ENCODE assay signal across 27 cellular contexts in the genomic region with DNA sequence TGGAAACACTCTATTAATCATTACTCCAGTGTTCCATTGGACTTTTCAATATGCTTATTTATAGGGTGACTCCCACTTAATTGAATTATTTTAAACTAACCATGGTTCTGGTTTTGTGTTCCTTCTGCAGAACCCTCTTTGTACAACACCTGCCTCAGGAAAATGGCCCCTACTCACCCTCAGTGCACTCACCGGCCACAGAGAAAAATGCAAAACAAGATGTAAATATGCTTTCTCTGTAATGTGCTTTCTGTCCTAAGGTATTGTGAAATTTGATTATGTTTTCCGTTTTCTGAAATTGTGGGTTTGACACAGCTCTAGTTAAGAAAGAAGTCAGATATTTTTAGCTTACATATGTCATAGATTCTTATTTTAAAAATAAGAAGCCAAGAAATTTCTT.
"Had no signal": no experiment of that assay in that cellular context is flagged by ENCODE, and none has a peak within 500 bp of the region (broad histone marks: within the 10 kb centered on the region; RNA-seq: fewer than 3 reads in every experiment).

No MANE protein-coding gene starts in this region.

- DNase-seq: activated CD4-positive, alpha-beta T cell treated with anti-CD3 and anti-CD28 coated beads for 4 hours; activated CD8-positive, alpha-beta T cell treated with anti-CD3 and anti-CD28 coated beads, Interleukin-2, amount 10 ng/mL, durations not matched to agents 7 days and 5 days; activated effector memory CD4-positive, alpha-beta T cell treated with anti-CD3 and anti-CD28 coated beads, Interleukin-2, amount 50 U/mL, for 16 hours; activated naive CD4-positive, alpha-beta T cell treated with Interleukin-2 at 50 U/mL for 16 hours; activated naive CD8-positive, alpha-beta T cell treated with anti-CD3 and anti-CD28 coated beads, Interleukin-2, amount 50 U/mL, for 24 hours; activated T-cell treated with anti-CD3 and anti-CD28 coated beads, Interleukin-2, amount 50 U/mL, for 24 hours; amniotic stem cell; body of pancreas; KG1; NCI-H1105 treated with DMSO at 0.1 percent for 48 hours; NCI-H1436 treated with DMSO at 0.1 percent for 48 hours; NCI-H187; NCI-H2081; NCI-H2171; NCI-H2227 treated with DMSO at 0.1 percent for 48 hours; NCI-H446 treated with DMSO at 0.1 percent for 48 hours; Peyer's patch; Right ventricle myocardium superior; T-helper 1 cell had no signal

- H3K4me1 Mint-ChIP-seq: activated naive CD8-positive, alpha-beta T cell treated with anti-CD3 and anti-CD28 coated beads, Interleukin-2, amount 50 U/mL, for 24 hours; central memory CD8-positive, alpha-beta T cell had no signal

- H3K36me3 ChIP-seq: ascending aorta, Peyer's patch, SJCRH30 had no signal

- H3K4me1 ChIP-seq: ascending aorta, body of pancreas, Peyer's patch, SJCRH30 had no signal

- H3K36me3 Mint-ChIP-seq: activated naive CD4-positive, alpha-beta T cell treated with anti-CD3 and anti-CD28 coated beads, Interleukin-2, amount 50 U/mL, for 72 hours had no signal

- ATAC-seq: activated CD4-positive, CD25-positive, alpha-beta regulatory T cell treated with anti-CD3 and anti-CD28 coated beads, Interleukin-2, amount 50 U/mL, for 24 hours; activated CD8-positive, alpha-beta T cell treated with anti-CD3 and anti-CD28 coated beads, Interleukin-2, amount 10 ng/mL, durations not matched to agents 7 days and 5 days; activated naive CD4-positive, alpha-beta T cell treated with anti-CD3 and anti-CD28 coated beads, Interleukin-2, amount 50 U/mL, for 72 hours; activated naive CD8-positive, alpha-beta T cell treated with anti-CD3 and anti-CD28 coated beads, Interleukin-2, amount 50 U/mL, for 24 hours; body of pancreas had no signal

- H3K9ac ChIP-seq: SK-N-SH had no signal

- H3K4me3 Mint-ChIP-seq: activated CD8-positive, alpha-beta T cell treated with anti-CD3 and anti-CD28 coated beads, Interleukin-2, amount 10 ng/mL, durations not matched to agents 7 days and 5 days; activated naive CD8-positive, alpha-beta T cell treated with anti-CD3 and anti-CD28 coated beads, Interleukin-2, amount 50 U/mL, for 24 hours; activated T-cell treated with anti-CD3 and anti-CD28 coated beads, Interleukin-2, amount 50 U/mL, for 24 hours; activated T-helper 1 cell treated with anti-CD3 and anti-CD28 coated beads, Interleukin-12 subunit alpha, Interleukin-12 subunit beta, Interleukin-2, Interleukin-4 antibody, amounts not matched to agents 30 ng/mL and 10 ng/mL and 1 ng/mL, durations not matched to agents 14 hours and 24 hours and 36 hours; central memory CD8-positive, alpha-beta T cell had no signal

- H3K9me3 Mint-ChIP-seq: activated naive CD4-positive, alpha-beta T cell treated with anti-CD3 and anti-CD28 coated beads, Interleukin-2, amount 50 U/mL, for 72 hours; activated naive CD8-positive, alpha-beta T cell treated with anti-CD3 and anti-CD28 coated beads, Interleukin-2, amount 50 U/mL, for 24 hours; activated T-cell treated with anti-CD3 and anti-CD28 coated beads, Interleukin-2, amount 50 U/mL, for 24 hours; activated T-helper 1 cell treated with anti-CD3 and anti-CD28 coated beads, Interleukin-12 subunit alpha, Interleukin-12 subunit beta, Interleukin-2, Interleukin-4 antibody, amounts not matched to agents 30 ng/mL and 10 ng/mL and 1 ng/mL, durations not matched to agents 14 hours and 24 hours and 36 hours; central memory CD8-positive, alpha-beta T cell had no signal

- H3K9me3 ChIP-seq: ascending aorta, body of pancreas, Peyer's patch, SJCRH30, SK-N-SH had no signal

- H3K4me3 ChIP-seq: ascending aorta, body of pancreas, Peyer's patch had no signal

- H3K27ac ChIP-seq: ascending aorta, body of pancreas, Peyer's patch, RWPE1 had no signal

- H3K27me3 ChIP-seq: ascending aorta, body of pancreas, Peyer's patch, SJCRH30 had no signal

- H3K4me2 ChIP-seq: SK-N-SH had no signal

- H3K27ac Mint-ChIP-seq: activated CD8-positive, alpha-beta T cell treated with anti-CD3 and anti-CD28 coated beads, Interleukin-2, amount 10 ng/mL, durations not matched to agents 7 days and 5 days; activated naive CD4-positive, alpha-beta T cell treated with anti-CD3 and anti-CD28 coated beads, Interleukin-2, amount 50 U/mL, for 72 hours; activated naive CD8-positive, alpha-beta T cell treated with anti-CD3 and anti-CD28 coated beads, Interleukin-2, amount 50 U/mL, for 24 hours; activated T-cell treated with anti-CD3 and anti-CD28 coated beads, Interleukin-2, amount 50 U/mL, for 24 hours; activated T-helper 1 cell treated with anti-CD3 and anti-CD28 coated beads, Interleukin-12 subunit alpha, Interleukin-12 subunit beta, Interleukin-2, Interleukin-4 antibody, amounts not matched to agents 30 ng/mL and 10 ng/mL and 1 ng/mL, durations not matched to agents 14 hours and 24 hours and 36 hours had no signal
